In the genomic region with DNA sequence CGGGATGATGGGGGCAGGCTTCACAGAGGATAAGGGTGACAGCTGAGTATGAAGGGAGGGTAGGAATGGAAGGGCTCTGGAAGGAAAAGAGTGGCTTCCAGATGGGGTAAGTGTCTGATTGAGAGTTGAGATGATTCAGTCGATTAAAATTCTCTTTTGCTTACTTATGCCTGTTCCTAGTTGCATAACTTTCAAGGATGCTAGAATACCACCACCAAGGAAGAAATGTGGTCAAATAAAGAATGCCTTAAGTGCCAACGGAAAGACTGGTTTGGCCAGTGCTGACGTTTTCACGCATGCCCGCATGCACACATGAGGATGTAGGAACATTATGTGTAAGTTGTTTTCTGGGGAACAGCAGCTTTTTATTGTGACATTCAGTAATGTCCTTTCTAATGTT, we compare ENCODE assay signal across 16 cellular contexts.
DNase-seq lines count a peak whose midpoint lies in the region; ATAC-seq lines count a peak whose summit lies in the region.
"Had no signal": no experiment of that assay in that cellular context is flagged by ENCODE, and none has a peak within 500 bp of the region (broad histone marks: within the 10 kb centered on the region; RNA-seq: fewer than 3 reads in every experiment).

No MANE protein-coding gene starts in this region.

- H3K4me1 Mint-ChIP-seq in activated CD4-positive, alpha-beta T cell treated with anti-CD3 and anti-CD28 coated beads, Interleukin-2, amount 10 ng/mL, durations not matched to agents 7 days and 5 days = no peaks in the 10 kb centered on the region
- H3K4me1 Mint-ChIP-seq: activated naive CD8-positive, alpha-beta T cell treated with anti-CD3 and anti-CD28 coated beads for 36 hours had no signal

- no peaks in the 10 kb centered on the region for H3K9me3 Mint-ChIP-seq in activated CD4-positive, alpha-beta T cell treated with anti-CD3 and anti-CD28 coated beads, Interleukin-2, amount 10 ng/mL, durations not matched to agents 7 days and 5 days
- H3K9me3 Mint-ChIP-seq: activated naive CD8-positive, alpha-beta T cell treated with anti-CD3 and anti-CD28 coated beads for 36 hours had no signal

- no peaks in the 10 kb centered on the region for H3K27me3 Mint-ChIP-seq in activated CD4-positive, alpha-beta T cell treated with anti-CD3 and anti-CD28 coated beads, Interleukin-2, amount 10 ng/mL, durations not matched to agents 7 days and 5 days
- H3K27me3 Mint-ChIP-seq: activated naive CD8-positive, alpha-beta T cell treated with anti-CD3 and anti-CD28 coated beads for 36 hours; effector memory CD8-positive, alpha-beta T cell had no signal

- no peaks in the 10 kb centered on the region for H3K27me3 ChIP-seq in SJSA1 (replicated peaks)

- H3K36me3 Mint-ChIP-seq in activated CD4-positive, alpha-beta T cell treated with anti-CD3 and anti-CD28 coated beads, Interleukin-2, amount 10 ng/mL, durations not matched to agents 7 days and 5 days (ENCODE audit: low read depth) = no peaks in the 10 kb centered on the region
- H3K36me3 Mint-ChIP-seq: activated naive CD8-positive, alpha-beta T cell treated with anti-CD3 and anti-CD28 coated beads for 36 hours had no signal

- CTCF ChIA-PET in activated CD4-positive, alpha-beta T cell treated with anti-CD3 and anti-CD28 coated beads, Interleukin-2, amount 10 ng/mL, durations not matched to agents 7 days and 5 days (lab: Charles Lee) = no interaction called here

- peak overlapping the region; percentile 95 for H3K27ac ChIP-seq in SJSA1

- peak; percentile 81 for DNase-seq in GM03348 (ENCODE audit: low spot score)
- DNase-seq in SJSA1 (ENCODE audit: low read depth in 1 of 2, low spot score in 2 of 2) = peak; percentile 84 to 88
- peak; percentile 98 for DNase-seq in fibroblast of gingiva (ENCODE audit: low read depth)
- DNase-seq in renal cortical epithelial cell (ENCODE audit: low read depth) = peak; percentile 98
- DNase-seq in activated CD4-positive, alpha-beta T cell treated with anti-CD3 and anti-CD28 coated beads, Interleukin-2, amount 10 ng/mL, durations not matched to agents 7 days and 5 days = no peak
- no peak for DNase-seq in UCSD-AML1 (lab: John Stamatoyannopoulos, UW; ENCODE audit: unreplicated experiment)
- no peak for DNase-seq in COLO668 (lab: John Stamatoyannopoulos, UW; ENCODE audit: unreplicated experiment)
- DNase-seq: activated naive CD8-positive, alpha-beta T cell treated with anti-CD3 and anti-CD28 coated beads for 36 hours; DMS 273 treated with DMSO at 0.1 percent for 48 hours; effector memory CD8-positive, alpha-beta T cell; NCI-H1105 treated with DMSO at 0.1 percent for 48 hours; NCI-H774; nephron progenitor cell; stimulated activated CD8-positive, alpha-beta memory T cell treated with anti-CD3 and anti-CD28 coated beads, Interleukin-4, amount 100 ng/mL, for 48 hours; T-helper 2 cell had no signal

- POLR2A ChIA-PET in activated CD4-positive, alpha-beta T cell treated with anti-CD3 and anti-CD28 coated beads, Interleukin-2, amount 10 ng/mL, durations not matched to agents 7 days and 5 days (lab: Charles Lee) = no interaction called here

- H3K4me1 ChIP-seq in SJSA1 (replicated peaks) = peaks cover 57% of the 10 kb centered on the region

- no peaks in the 10 kb centered on the region for H3K36me3 ChIP-seq in SJSA1

- H3K4me3 Mint-ChIP-seq in activated CD4-positive, alpha-beta T cell treated with anti-CD3 and anti-CD28 coated beads, Interleukin-2, amount 10 ng/mL, durations not matched to agents 7 days and 5 days = no peak overlapping the region
- H3K4me3 Mint-ChIP-seq: activated naive CD8-positive, alpha-beta T cell treated with anti-CD3 and anti-CD28 coated beads for 36 hours; effector memory CD8-positive, alpha-beta T cell; nephron progenitor cell had no signal

- no peak overlapping the region for H3K4me3 ChIP-seq in SJSA1

- H3K9me3 ChIP-seq in SJSA1 (replicated peaks) = no peaks in the 10 kb centered on the region

- ATAC-seq in HG03039 (IDR thresholded peaks at IDR 0.05; ENCODE audit: unreplicated experiment) = no peak
- ATAC-seq: effector memory CD8-positive, alpha-beta T cell had no signal

- H3K27ac Mint-ChIP-seq in activated CD4-positive, alpha-beta T cell treated with anti-CD3 and anti-CD28 coated beads, Interleukin-2, amount 10 ng/mL, durations not matched to agents 7 days and 5 days = no peak overlapping the region
- H3K27ac Mint-ChIP-seq: activated naive CD8-positive, alpha-beta T cell treated with anti-CD3 and anti-CD28 coated beads for 36 hours; effector memory CD8-positive, alpha-beta T cell; nephron progenitor cell had no signal

Comparison
In these comparisons a context has a peak if more than half of its experiments do, and no peak if none do; other contexts are left out.
1. DNase-seq: peak in GM03348 (single experiment), SJSA1 (2 of 2), fibroblast of gingiva (single experiment) and renal cortical epithelial cell (single experiment); none in activated CD4-positive, alpha-beta T cell treated with anti-CD3 and anti-CD28 coated beads, Interleukin-2, amount 10 ng/mL, durations not matched to agents 7 days and 5 days (single experiment), UCSD-AML1 (single experiment) and COLO668 (single experiment).